1 cellular context compared by ENCODE assay signal in the genomic region with DNA sequence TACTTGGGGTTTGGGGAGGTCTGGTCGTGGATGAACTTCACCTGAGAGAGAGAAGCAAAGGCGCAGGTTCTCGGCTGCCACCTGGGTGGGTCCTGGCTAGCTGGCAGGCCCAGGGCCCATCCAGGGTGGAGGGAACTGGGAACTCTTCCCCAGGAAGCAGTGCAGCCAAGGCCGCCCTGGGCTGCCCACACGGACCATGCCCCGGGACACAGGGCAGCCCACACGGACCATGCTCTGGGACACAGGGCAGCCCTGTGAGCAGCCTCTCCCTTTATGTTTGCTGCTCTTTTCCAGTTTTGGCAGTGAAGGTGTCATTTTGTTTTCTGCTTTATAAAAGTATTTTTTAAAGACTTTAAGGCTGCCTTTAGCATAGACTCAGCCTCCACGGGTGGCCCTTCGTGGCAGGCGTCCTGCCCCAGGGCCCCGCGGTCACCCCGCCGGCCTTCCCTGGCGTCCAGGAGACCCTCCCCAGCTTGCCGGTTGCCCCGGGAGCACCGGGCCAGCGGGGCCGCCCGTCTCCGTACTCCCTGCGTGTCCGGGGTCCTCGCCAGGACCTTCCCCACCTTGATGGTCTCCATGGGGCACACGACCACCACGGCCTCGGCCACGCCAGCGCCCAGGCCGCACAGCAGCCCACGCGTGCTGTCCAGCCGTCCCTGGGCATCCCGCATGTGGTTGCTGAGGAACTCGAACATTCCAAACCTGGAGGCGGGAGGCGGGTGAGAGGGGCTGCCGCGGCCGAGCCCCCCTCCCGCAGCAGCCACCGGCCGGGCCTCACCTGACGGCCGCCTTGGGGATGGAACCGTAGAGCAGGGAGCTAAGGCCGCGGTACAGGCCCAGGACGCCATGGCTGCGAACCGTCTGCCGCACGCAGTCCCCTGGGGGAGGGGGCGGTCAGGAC.
TF ChIP-seq lines count a peak whose summit lies in the region.

No MANE protein-coding gene starts in this region.

TF ChIP-seq in H1, 55 proteins besides CTCF, POLR2A, EP300 and RAD21:
- TF ChIP-seq POLR2AphosphoS5 (IDR thresholded peaks at IDR 0.05; ENCODE audit: low read depth, low read length) (0 out of 2 replicates have a peak, but pooled peaks have one; percentile 12), SIN3A (conservative IDR thresholded peaks at IDR 0.05 in 1 of 2, IDR thresholded peaks at IDR 0.05 in 1 of 2; ENCODE audit: low read depth in 1 of 2, low read length in 2 of 2) (0 out of 4 replicates have a peak, but pooled peaks of 1 of the 2 experiments have one; percentile 10), JUN (IDR thresholded peaks at IDR 0.05; ENCODE audit: low read depth, low read length) (no peak)
- TF ChIP-seq, protein P1, sequence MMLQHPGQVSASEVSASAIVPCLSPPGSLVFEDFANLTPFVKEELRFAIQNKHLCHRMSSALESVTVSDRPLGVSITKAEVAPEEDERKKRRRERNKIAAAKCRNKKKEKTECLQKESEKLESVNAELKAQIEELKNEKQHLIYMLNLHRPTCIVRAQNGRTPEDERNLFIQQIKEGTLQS (IDR thresholded peaks at IDR 0.05; ENCODE audit: insufficient read depth, low read depth, low read length) = no peak
